ENCODE assay signal across 8 cellular contexts in genomic region chr19:3557461-3558248, GRCh38. TPM values are rescaled to one million over a fixed set of nuclear protein-coding genes. Genes with fewer than 3 reads are reported as not detected.
DNase-seq lines count a peak whose midpoint lies in the region; ATAC-seq and TF ChIP-seq lines count a peak whose summit lies in the region.

MFSD12 (minus strand) TSS chr19:3557586; CDS start chr19:3557403, 183 bp downstream.

- intact Hi-C loops in activated CD4-positive, alpha-beta T cell treated with anti-CD3 and anti-CD28 coated beads for 36 hours (cut with DNase I, micrococcal nuclease): loop anchor here (1.0 to 5.0 kb wide), 14 partner anchors 15 to 845 kb away; partner anchors contain the start of genes FZR1 (in 2 of the 2), HMG20B (in 2 of the 2), APBA3 (in 1 of the 2) and CHAF1A (in 1 of the 2)
- intact Hi-C loops in left colon (cut with DNase I, micrococcal nuclease): no loop called here

- no peaks in the 10 kb centered on the region for H3K36me3 ChIP-seq in BE2C

- DNase-seq in BE2C: peak; percentile 97
- peak; percentile 100 for DNase-seq in GM19238 (ENCODE audit: insufficient read length, low spot score)
- DNase-seq in NCI-H510A (lab: John Stamatoyannopoulos, UW): peak; percentile 66
- DNase-seq in activated CD4-positive, alpha-beta T cell treated with anti-CD3 and anti-CD28 coated beads for 36 hours: peak; percentile 97
- peak; percentile 94 for DNase-seq in choroid plexus epithelial cell (ENCODE audit: low read depth)
- DNase-seq in left colon: peak; percentile 94 to 98
- peak; percentile 92 to 96 for DNase-seq in stimulated activated CD4-positive, alpha-beta T cell treated with anti-CD3 and anti-CD28 coated beads, Interleukin-1b, Interleukin-23, amount 100 ng/mL, for 4 hours (ENCODE audit: low read depth in 2 of 2)

- peaks cover 36% of the 10 kb centered on the region for H3K4me1 Mint-ChIP-seq in activated CD4-positive, alpha-beta T cell treated with anti-CD3 and anti-CD28 coated beads for 36 hours

- TF ChIP-seq CTCF in BE2C (IDR thresholded peaks at IDR 0.05; ENCODE audit: low read depth, low read length): no peak
- no peak for TF ChIP-seq CTCF in choroid plexus epithelial cell (conservative IDR thresholded peaks at IDR 0.05; ENCODE audit: low read depth, low read length)

- H3K36me3 Mint-ChIP-seq in activated CD4-positive, alpha-beta T cell treated with anti-CD3 and anti-CD28 coated beads for 36 hours (ENCODE audit: low read depth): peaks cover 4% of the 10 kb centered on the region

- CTCF ChIA-PET in activated CD4-positive, alpha-beta T cell treated with anti-CD3 and anti-CD28 coated beads for 36 hours (lab: Charles Lee): interaction anchor here (0.8 to 2.3 kb wide), 3 partner anchors 12 to 47 kb away, joined by 3 to 6 read pairs (median 5); no protein-coding TSS in a partner anchor

- H3K4me3 Mint-ChIP-seq in activated CD4-positive, alpha-beta T cell treated with anti-CD3 and anti-CD28 coated beads for 36 hours: peak within 1 kb of the TSS; percentile 96

- no peaks in the 10 kb centered on the region for H3K9me3 ChIP-seq in BE2C

- H3K27me3 ChIP-seq in BE2C: no peaks in the 10 kb centered on the region

- peak within 1 kb of the TSS; percentile 84 for H3K4me3 ChIP-seq in BE2C (ENCODE audit: low read depth, low read length)
- H3K4me3 ChIP-seq in choroid plexus epithelial cell (ENCODE audit: low read depth, low read length): peak within 1 kb of the TSS; percentile 88

- ATAC-seq in HG03439 (IDR thresholded peaks at IDR 0.05; ENCODE audit: unreplicated experiment) (peak; percentile 75), left colon (peak; percentile 96)
- peak; percentile 89 for ATAC-seq in activated CD4-positive, alpha-beta T cell treated with anti-CD3 and anti-CD28 coated beads for 36 hours

- H3K4me1 ChIP-seq in BE2C: no peaks in the 10 kb centered on the region

- POLR2A ChIA-PET in activated CD4-positive, alpha-beta T cell treated with anti-CD3 and anti-CD28 coated beads for 36 hours (lab: Charles Lee): interaction anchor here (0.7 to 0.9 kb wide), 3 partner anchors 13 to 786 kb away, joined by 3 read pairs; partner anchors contain the start of gene MPND

- peak within 1 kb of the TSS; percentile 92 for H3K27ac Mint-ChIP-seq in activated CD4-positive, alpha-beta T cell treated with anti-CD3 and anti-CD28 coated beads for 36 hours

- H3K9me3 Mint-ChIP-seq in activated CD4-positive, alpha-beta T cell treated with anti-CD3 and anti-CD28 coated beads for 36 hours (ENCODE audit: low read depth): no peaks in the 10 kb centered on the region

- H3K27me3 Mint-ChIP-seq in activated CD4-positive, alpha-beta T cell treated with anti-CD3 and anti-CD28 coated beads for 36 hours: no peaks in the 10 kb centered on the region

RNA-seq across cellular contexts. Expression of gene MFSD12, which starts in this region (rescaled TPM):
- polyA plus RNA-seq in BE2C (2012; ENCODE audit: insufficient read depth, insufficient read length, low read depth): 119 TPM
- 10 to 100 TPM; 44.7 to 46.7 TPM for total RNA-seq in activated CD4-positive, alpha-beta T cell treated with anti-CD3 and anti-CD28 coated beads for 36 hours
- total RNA-seq in left colon: 10 to 100 TPM; 31.0 to 41.1 TPM

Comparison
In these comparisons a context has a peak if more than half of its experiments do, and no peak if none do; other contexts are left out.
1. Peak in every context shown above with its lines: DNase-seq, ATAC-seq and H3K4me3 ChIP-seq.
2. intact Hi-C loops: an anchor here in activated CD4-positive, alpha-beta T cell treated with anti-CD3 and anti-CD28 coated beads for 36 hours (1.0 to 5.0 kb wide); none called in left colon.